In the genomic region with DNA sequence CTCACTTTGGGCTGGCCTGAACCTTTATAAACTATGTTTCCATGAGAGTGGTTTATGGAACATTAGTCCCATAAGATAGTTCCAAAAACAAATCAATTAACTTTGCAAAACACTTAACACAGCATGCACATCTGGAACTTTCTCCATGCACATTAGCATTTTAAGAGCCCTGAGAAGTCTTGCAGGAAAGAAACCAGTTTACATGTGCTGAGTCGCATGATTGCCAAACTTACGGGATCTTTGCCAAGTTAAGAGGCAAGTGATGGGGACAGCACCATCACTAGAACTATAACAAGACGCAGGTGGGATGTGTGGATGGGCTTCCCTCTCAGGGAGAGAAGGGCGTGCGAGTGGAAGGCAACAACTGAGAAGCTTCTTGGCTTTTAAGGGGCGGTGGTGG, we compare ENCODE assay signal across 16 cellular contexts. TPM values are rescaled to one million over a fixed set of nuclear protein-coding genes. Genes with fewer than 3 reads are reported as not detected.
DNase-seq lines count a peak whose midpoint lies in the region; ATAC-seq and TF ChIP-seq lines count a peak whose summit lies in the region.
"Had no signal": no experiment of that assay in that cellular context is flagged by ENCODE, and none has a peak within 500 bp of the region (broad histone marks: within the 10 kb centered on the region; RNA-seq: fewer than 3 reads in every experiment).

No MANE protein-coding gene starts in this region.

- ATAC-seq in GM21423 (IDR thresholded peaks at IDR 0.05; ENCODE audit: unreplicated experiment): no peak
- ATAC-seq: CD8-positive, alpha-beta T cell; effector memory CD8-positive, alpha-beta T cell had no signal

- H3K4me3 ChIP-seq in fibroblast of the aortic adventitia (ENCODE audit: low read depth, low read length): no peak overlapping the region
- H3K4me3 ChIP-seq: stomach had no signal

- peak; percentile 93 for DNase-seq in DMS79 (lab: John Stamatoyannopoulos, UW)
- DNase-seq in amniotic epithelial cell (ENCODE audit: low read depth): peak; percentile 37
- peak; percentile 13 for DNase-seq in fibroblast of the aortic adventitia (ENCODE audit: low read depth)
- DNase-seq in renal cortical epithelial cell (ENCODE audit: low read depth): peak; percentile 90
- no peak for DNase-seq in pons (ENCODE audit: low spot score)
- DNase-seq in cerebellar nuclear complex (lab: John Stamatoyannopoulos, UW): no peak
- DNase-seq in ureter (ENCODE audit: low spot score): no peak
- DNase-seq: activated CD4-positive, alpha-beta T cell treated with anti-CD3 and anti-CD28 coated beads, Interleukin-2, amount 50 U/mL, for 48 hours; activated naive CD8-positive, alpha-beta T cell treated with anti-CD3 and anti-CD28 coated beads for 36 hours; activated T-cell treated with anti-CD3 and anti-CD28 coated beads, Interleukin-2, amount 50 U/mL, for 24 hours; CD8-positive, alpha-beta T cell; effector memory CD8-positive, alpha-beta T cell; NCI-H1436; retina; stomach had no signal

- no peak for TF ChIP-seq CTCF in fibroblast of the aortic adventitia (IDR thresholded peaks at IDR 0.05; ENCODE audit: insufficient read depth, low read length)

RNA-seq across cellular contexts. Expression of a gene that starts 20.7 kb away (rescaled TPM):
- total RNA-seq in fibroblast of the aortic adventitia (ENCODE audit: low replicate concordance): 0.54 and 3.7 TPM in 2 replicates
- total RNA-seq in renal cortical epithelial cell: 123 and 229 TPM in 2 replicates
- total RNA-seq in ureter: 153 TPM
- total RNA-seq: activated naive CD8-positive, alpha-beta T cell treated with anti-CD3 and anti-CD28 coated beads for 36 hours; CD8-positive, alpha-beta T cell had no signal

Comparison
In these comparisons a context has a peak if more than half of its experiments do, and no peak if none do; other contexts are left out.
1. DNase-seq: peak in DMS79 (single experiment), amniotic epithelial cell (single experiment), fibroblast of the aortic adventitia (single experiment) and renal cortical epithelial cell (single experiment); none in pons (single experiment), cerebellar nuclear complex (0 of 2) and ureter (single experiment).
2. RNA of a gene that starts 20.7 kb away (total RNA-seq): 153 TPM in ureter (single experiment) and 123 to 229 TPM in renal cortical epithelial cell; 0.54 to 3.7 TPM in fibroblast of the aortic adventitia; every median in the first group is over 10 times any median in the second.